In the genomic region with DNA sequence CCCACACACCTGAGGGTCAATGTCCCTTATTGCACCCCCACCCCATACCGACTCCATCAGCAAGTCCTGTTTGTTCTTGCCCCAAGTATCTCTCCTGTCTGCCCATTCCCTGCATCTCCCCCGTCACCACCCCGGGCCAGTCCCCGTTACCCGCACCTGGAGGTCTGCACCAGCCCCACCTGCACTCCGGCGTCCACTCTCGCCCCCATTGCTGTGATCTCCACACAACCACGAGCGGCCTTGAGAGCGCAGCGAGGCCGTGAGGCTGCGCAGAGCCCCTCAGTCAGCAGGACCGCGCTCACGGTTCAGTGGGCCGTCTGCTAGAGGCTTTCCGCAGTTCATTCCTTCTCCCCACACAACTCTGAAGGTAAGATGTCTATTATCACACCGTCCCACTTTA, we compare ENCODE assay signal across 13 cellular contexts.
"Had no signal": no experiment of that assay in that cellular context is flagged by ENCODE, and none has a peak within 500 bp of the region (broad histone marks: within the 10 kb centered on the region; RNA-seq: fewer than 3 reads in every experiment).

No MANE protein-coding gene starts in this region.

- H3K27ac Mint-ChIP-seq: activated naive CD4-positive, alpha-beta T cell treated with anti-CD3 and anti-CD28 coated beads for 36 hours; activated naive CD8-positive, alpha-beta T cell treated with anti-CD3 and anti-CD28 coated beads, Interleukin-2, amount 50 U/mL, for 24 hours; mesothelial cell of epicardium; T-helper 2 cell treated with Interferon-gamma antibody and Interleukin-4, amounts not matched to agents 5 μg/mL and 100 μg/mL, for 36 hours had no signal

- H3K4me1 ChIP-seq: ascending aorta, suprapubic skin had no signal

- H3K9me3 ChIP-seq: ascending aorta, neutrophil, suprapubic skin had no signal

- H3K27me3 Mint-ChIP-seq: activated naive CD8-positive, alpha-beta T cell treated with anti-CD3 and anti-CD28 coated beads, Interleukin-2, amount 50 U/mL, for 24 hours had no signal

- H3K36me3 ChIP-seq: ascending aorta, neutrophil, suprapubic skin had no signal

- ATAC-seq: activated naive CD8-positive, alpha-beta T cell treated with anti-CD3 and anti-CD28 coated beads, Interleukin-2, amount 50 U/mL, for 24 hours; esophagus mucosa; stimulated activated naive CD8-positive, alpha-beta T cell treated with anti-CD3 and anti-CD28 coated beads, Interleukin-15, Interleukin-2, amounts not matched to agents 100 U/mL and 50 U/mL, for 24 hours had no signal

- H3K36me3 Mint-ChIP-seq: mesothelial cell of epicardium had no signal

- DNase-seq: activated CD4-positive, alpha-beta T cell treated with anti-CD3 and anti-CD28 coated beads, Interleukin-2, amount 50 U/mL, for 1 hour; activated naive CD4-positive, alpha-beta T cell treated with anti-CD3 and anti-CD28 coated beads for 36 hours; activated naive CD8-positive, alpha-beta T cell treated with anti-CD3 and anti-CD28 coated beads, Interleukin-2, amount 50 U/mL, for 24 hours; stimulated activated CD4-positive, alpha-beta T cell treated with anti-CD3 and anti-CD28 coated beads, Interleukin-4, amount 100 ng/mL, for 24 hours; stimulated activated naive CD8-positive, alpha-beta T cell treated with anti-CD3 and anti-CD28 coated beads, Interleukin-15, Interleukin-2, amounts not matched to agents 100 U/mL and 50 U/mL, for 24 hours had no signal

- H3K4me3 ChIP-seq: ascending aorta, lung, suprapubic skin had no signal

- H3K27me3 ChIP-seq: ascending aorta, neutrophil had no signal

- H3K9me3 Mint-ChIP-seq: activated naive CD4-positive, alpha-beta T cell treated with anti-CD3 and anti-CD28 coated beads for 36 hours; activated naive CD8-positive, alpha-beta T cell treated with anti-CD3 and anti-CD28 coated beads, Interleukin-2, amount 50 U/mL, for 24 hours; activated T-helper 1 cell treated with anti-CD3 and anti-CD28 coated beads, Interleukin-12 subunit alpha, Interleukin-12 subunit beta, Interleukin-2, Interleukin-4 antibody, amounts not matched to agents 30 ng/mL and 10 ng/mL and 1 ng/mL, durations not matched to agents 14 hours and 24 hours and 36 hours; mesothelial cell of epicardium; T-helper 2 cell treated with Interferon-gamma antibody and Interleukin-4, amounts not matched to agents 5 μg/mL and 100 μg/mL, for 36 hours had no signal

- H3K27ac ChIP-seq: ascending aorta, neutrophil, suprapubic skin had no signal

- H3K4me3 Mint-ChIP-seq: activated naive CD4-positive, alpha-beta T cell treated with anti-CD3 and anti-CD28 coated beads for 36 hours; activated naive CD8-positive, alpha-beta T cell treated with anti-CD3 and anti-CD28 coated beads, Interleukin-2, amount 50 U/mL, for 24 hours; activated T-helper 1 cell treated with anti-CD3 and anti-CD28 coated beads, Interleukin-12 subunit alpha, Interleukin-12 subunit beta, Interleukin-2, Interleukin-4 antibody, amounts not matched to agents 30 ng/mL and 10 ng/mL and 1 ng/mL, durations not matched to agents 14 hours and 24 hours and 36 hours; mesothelial cell of epicardium; T-helper 2 cell treated with Interferon-gamma antibody and Interleukin-4, amounts not matched to agents 5 μg/mL and 100 μg/mL, for 36 hours had no signal

- H3K4me1 Mint-ChIP-seq: mesothelial cell of epicardium had no signal
